Comparison of ENCODE assay signal across 32 cellular contexts in the genomic region with DNA sequence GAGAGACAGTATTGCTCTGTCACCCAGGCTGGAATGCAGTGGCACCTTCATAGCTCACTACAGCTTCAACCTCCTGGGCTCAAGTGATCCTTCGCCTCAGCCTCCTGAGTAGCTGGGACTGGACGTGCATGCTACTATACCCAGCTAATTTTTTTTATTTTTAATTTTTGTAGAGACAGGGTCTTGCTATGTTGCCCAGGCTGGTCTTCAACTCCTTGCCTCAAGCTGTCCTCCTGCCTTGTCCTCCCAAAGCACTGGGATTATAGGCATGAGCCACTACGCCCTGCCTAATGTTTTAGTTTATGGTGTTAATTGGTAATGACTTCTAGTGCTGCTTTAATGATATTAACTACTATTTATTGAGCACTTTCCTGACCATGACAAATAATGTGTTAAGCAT. TPM values are rescaled to one million over a fixed set of nuclear protein-coding genes. Genes with fewer than 3 reads are reported as not detected.
"Had no signal": no experiment of that assay in that cellular context is flagged by ENCODE, and none has a peak within 500 bp of the region (broad histone marks: within the 10 kb centered on the region; RNA-seq: fewer than 3 reads in every experiment).

No MANE protein-coding gene starts in this region.

- DNase-seq: activated CD4-positive, alpha-beta memory T cell treated with anti-CD3 and anti-CD28 coated beads, Interleukin-2, amount 10 ng/mL, durations not matched to agents 7 days and 5 days; activated CD4-positive, alpha-beta T cell treated with anti-CD3 and anti-CD28 coated beads for 36 hours; activated CD8-positive, alpha-beta memory T cell treated with anti-CD3 and anti-CD28 coated beads for 24 hours; activated CD8-positive, alpha-beta memory T cell treated with anti-CD3 and anti-CD28 coated beads, Interleukin-2, amount 10 ng/mL, durations not matched to agents 7 days and 5 days; activated CD8-positive, alpha-beta memory T cell treated with anti-CD3 and anti-CD28 coated beads, Interleukin-2, amount 50 U/mL, for 48 hours; activated gamma-delta T cell treated with Interleukin-2 at 50 U/mL for 16 hours; activated naive CD4-positive, alpha-beta T cell treated with anti-CD3 and anti-CD28 coated beads, Interleukin-2, amount 10 ng/mL, durations not matched to agents 7 days and 5 days; activated naive CD8-positive, alpha-beta T cell treated with anti-CD3 and anti-CD28 coated beads, Interleukin-2, amount 10 ng/mL, durations not matched to agents 7 days and 5 days; amygdala; Kasumi-1; KG1; MM.1S; MV-4-11; NCI-H1092; NCI-H1436 treated with DMSO at 0.1 percent for 48 hours; NCI-H1694 treated with DMSO at 0.1 percent for 48 hours; NCI-H2029; NCI-H2107; NCI-H2171; NCI-H510A; NCI-H526; NCI-H748 treated with DMSO at 0.1 percent for 48 hours; SHP77; SJCRH30; SK-N-SH had no signal

- H3K9ac ChIP-seq: SK-N-SH had no signal

- H3K9me3 Mint-ChIP-seq: activated CD4-positive, alpha-beta memory T cell treated with anti-CD3 and anti-CD28 coated beads, Interleukin-2, amount 10 ng/mL, durations not matched to agents 7 days and 5 days; activated naive CD4-positive, alpha-beta T cell treated with anti-CD3 and anti-CD28 coated beads, Interleukin-2, amount 10 ng/mL, durations not matched to agents 7 days and 5 days; activated naive CD8-positive, alpha-beta T cell treated with anti-CD3 and anti-CD28 coated beads, Interleukin-2, amount 10 ng/mL, durations not matched to agents 7 days and 5 days; T-helper 1 cell treated with Interleukin-12 subunit alpha and Interleukin-12 subunit beta and Interleukin-4 antibody, amounts not matched to agents 30 μg/mL and 1 μg/mL, for 36 hours; T-helper 2 cell treated with Interferon-gamma antibody and Interleukin-4, amounts not matched to agents 5 μg/mL and 100 μg/mL, for 36 hours had no signal

- ATAC-seq: activated CD4-positive, alpha-beta T cell treated with anti-CD3 and anti-CD28 coated beads for 36 hours; activated CD4-positive, CD25-positive, alpha-beta regulatory T cell treated with anti-CD3 and anti-CD28 coated beads, Interleukin-2, amount 50 U/mL, for 24 hours; activated CD8-positive, alpha-beta memory T cell treated with anti-CD3 and anti-CD28 coated beads, Interleukin-2, amount 10 ng/mL, durations not matched to agents 7 days and 5 days had no signal

- H3K4me3 Mint-ChIP-seq: activated CD4-positive, alpha-beta memory T cell treated with anti-CD3 and anti-CD28 coated beads, Interleukin-2, amount 10 ng/mL, durations not matched to agents 7 days and 5 days; activated CD4-positive, alpha-beta T cell treated with anti-CD3 and anti-CD28 coated beads for 36 hours; activated CD8-positive, alpha-beta memory T cell treated with anti-CD3 and anti-CD28 coated beads, Interleukin-2, amount 10 ng/mL, durations not matched to agents 7 days and 5 days; activated naive CD4-positive, alpha-beta T cell treated with anti-CD3 and anti-CD28 coated beads, Interleukin-2, amount 10 ng/mL, durations not matched to agents 7 days and 5 days; activated naive CD8-positive, alpha-beta T cell treated with anti-CD3 and anti-CD28 coated beads, Interleukin-2, amount 10 ng/mL, durations not matched to agents 7 days and 5 days; T-helper 1 cell treated with Interleukin-12 subunit alpha and Interleukin-12 subunit beta and Interleukin-4 antibody, amounts not matched to agents 30 μg/mL and 1 μg/mL, for 36 hours; T-helper 2 cell treated with Interferon-gamma antibody and Interleukin-4, amounts not matched to agents 5 μg/mL and 100 μg/mL, for 36 hours had no signal

- H3K9me3 ChIP-seq: ascending aorta, SJCRH30, SK-N-SH had no signal

- H3K27me3 Mint-ChIP-seq: activated CD4-positive, alpha-beta memory T cell treated with anti-CD3 and anti-CD28 coated beads, Interleukin-2, amount 10 ng/mL, durations not matched to agents 7 days and 5 days; activated CD4-positive, alpha-beta T cell treated with anti-CD3 and anti-CD28 coated beads for 36 hours; activated CD8-positive, alpha-beta memory T cell treated with anti-CD3 and anti-CD28 coated beads, Interleukin-2, amount 10 ng/mL, durations not matched to agents 7 days and 5 days; activated naive CD4-positive, alpha-beta T cell treated with anti-CD3 and anti-CD28 coated beads, Interleukin-2, amount 10 ng/mL, durations not matched to agents 7 days and 5 days; activated naive CD8-positive, alpha-beta T cell treated with anti-CD3 and anti-CD28 coated beads, Interleukin-2, amount 10 ng/mL, durations not matched to agents 7 days and 5 days had no signal

- H3K27ac ChIP-seq: ascending aorta, cardiac muscle cell, coronary artery, SJCRH30 had no signal

- H3K27me3 ChIP-seq: ascending aorta, cardiac muscle cell, SJCRH30 had no signal

- H3K36me3 ChIP-seq: SJCRH30 had no signal

- H3K4me2 ChIP-seq: SK-N-SH had no signal

- FAIRE-seq: TTC549 had no signal

- H3K4me1 ChIP-seq: ascending aorta, SJCRH30 had no signal

- H3K27ac Mint-ChIP-seq: activated CD4-positive, alpha-beta memory T cell treated with anti-CD3 and anti-CD28 coated beads, Interleukin-2, amount 10 ng/mL, durations not matched to agents 7 days and 5 days; activated CD4-positive, alpha-beta T cell treated with anti-CD3 and anti-CD28 coated beads for 36 hours; activated CD8-positive, alpha-beta memory T cell treated with anti-CD3 and anti-CD28 coated beads, Interleukin-2, amount 10 ng/mL, durations not matched to agents 7 days and 5 days; activated naive CD4-positive, alpha-beta T cell treated with anti-CD3 and anti-CD28 coated beads, Interleukin-2, amount 10 ng/mL, durations not matched to agents 7 days and 5 days; activated naive CD8-positive, alpha-beta T cell treated with anti-CD3 and anti-CD28 coated beads, Interleukin-2, amount 10 ng/mL, durations not matched to agents 7 days and 5 days; T-helper 1 cell treated with Interleukin-12 subunit alpha and Interleukin-12 subunit beta and Interleukin-4 antibody, amounts not matched to agents 30 μg/mL and 1 μg/mL, for 36 hours; T-helper 2 cell treated with Interferon-gamma antibody and Interleukin-4, amounts not matched to agents 5 μg/mL and 100 μg/mL, for 36 hours had no signal

- H3K4me3 ChIP-seq: ascending aorta, cardiac muscle cell, coronary artery, SJCRH30 had no signal

RNA-seq across cellular contexts. Expression of a gene that starts 18.3 kb away (rescaled TPM):
- total RNA-seq: ascending aorta had no signal
